26 cellular contexts compared by ENCODE assay signal in the genomic region with DNA sequence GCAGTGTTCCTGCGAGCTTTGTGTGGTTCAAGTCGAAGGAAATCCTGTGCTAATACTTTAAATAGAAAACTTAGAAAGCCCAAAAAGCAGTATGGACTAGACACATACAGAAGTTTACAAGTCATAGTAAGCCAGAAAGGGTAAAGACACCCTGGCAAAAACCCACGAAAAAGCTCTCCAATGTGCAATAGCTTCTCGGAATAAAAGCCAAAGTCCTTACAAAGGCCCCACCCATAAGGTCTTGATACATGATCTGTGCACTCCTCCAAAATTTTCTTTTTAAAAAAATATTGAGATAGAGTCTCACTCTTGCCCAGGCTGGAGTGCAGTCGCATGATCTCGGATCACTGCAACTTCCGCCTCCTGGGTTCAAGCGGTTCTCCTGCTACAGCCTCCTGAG. TPM values are rescaled to one million over a fixed set of nuclear protein-coding genes. Genes with fewer than 3 reads are reported as not detected.
DNase-seq lines count a peak whose midpoint lies in the region; ATAC-seq, FAIRE-seq and TF ChIP-seq lines count a peak whose summit lies in the region.
"Had no signal": no experiment of that assay in that cellular context is flagged by ENCODE, and none has a peak within 500 bp of the region (broad histone marks: within the 10 kb centered on the region; RNA-seq: fewer than 3 reads in every experiment).

No MANE protein-coding gene starts in this region.

- TF ChIP-seq CTCF in C4-2B (conservative IDR thresholded peaks at IDR 0.05) (no peak), RWPE1 (conservative IDR thresholded peaks at IDR 0.05; ENCODE audit: low read depth) (no peak), transverse colon (IDR thresholded peaks at IDR 0.05) (no peak), brain microvascular endothelial cell (IDR thresholded peaks at IDR 0.05; ENCODE audit: low read depth, low read length, missing control alignments) (no peak), D721Med (IDR thresholded peaks at IDR 0.05; ENCODE audit: insufficient read depth, missing control alignments) (no peak)

- H3K4me1 Mint-ChIP-seq in stimulated activated effector memory CD8-positive, alpha-beta T cell treated with anti-CD3 and anti-CD28 coated beads, Interleukin-12 subunit alpha, Interleukin-12 subunit beta, amount 100 ng/mL, for 72 hours: peaks cover 9% of the 10 kb centered on the region

- H3K36me3 ChIP-seq in transverse colon: no peaks in the 10 kb centered on the region
- H3K36me3 ChIP-seq in brain microvascular endothelial cell (replicated peaks): peaks cover 18% of the 10 kb centered on the region

- no peak overlapping the region for H3K4me3 ChIP-seq in transverse colon
- no peak overlapping the region for H3K4me3 ChIP-seq in brain microvascular endothelial cell (ENCODE audit: low read depth, low read length)
- H3K4me3 ChIP-seq: GM23248, K562, SK-N-MC had no signal

- H3K27ac ChIP-seq in C4-2B (peak overlapping the region; percentile 86), RWPE1 (peak overlapping the region; percentile 7; the same call in 1 of the 2 replicates), transverse colon (peak overlapping the region in 2 of 4 donors; percentile 11 to 38), brain microvascular endothelial cell (no peak overlapping the region)
- H3K27ac ChIP-seq: GM23248, SK-N-MC had no signal

- H3K27me3 ChIP-seq in transverse colon (no peaks in the 10 kb centered on the region), brain microvascular endothelial cell (replicated peaks) (no peaks in the 10 kb centered on the region)

- POLR2A ChIA-PET in RWPE1 (lab: Yijun Ruan, JAX; ENCODE audit: low non-redundant PET): interaction anchor here (0.6 kb wide), 1 partner anchor 119 kb away, joined by 3 read pairs; no protein-coding TSS in a partner anchor

- H3K9me3 Mint-ChIP-seq in stimulated activated effector memory CD8-positive, alpha-beta T cell treated with anti-CD3 and anti-CD28 coated beads, Interleukin-12 subunit alpha, Interleukin-12 subunit beta, amount 100 ng/mL, for 72 hours: no peaks in the 10 kb centered on the region
- H3K9me3 Mint-ChIP-seq: CD8-positive, alpha-beta T cell had no signal

- H3K4me3 Mint-ChIP-seq in stimulated activated effector memory CD8-positive, alpha-beta T cell treated with anti-CD3 and anti-CD28 coated beads, Interleukin-12 subunit alpha, Interleukin-12 subunit beta, amount 100 ng/mL, for 72 hours: no peak overlapping the region
- H3K4me3 Mint-ChIP-seq: CD8-positive, alpha-beta T cell had no signal

- peaks cover 24 to 69% (median 45%) of the 10 kb centered on the region in 4 donors for H3K4me1 ChIP-seq in transverse colon

- 40 to 70% methylated on average over 3 to 8 of the region's 8 CpGs for WGBS in transverse colon (ENCODE audit: low coverage in 1 of 2), 2 donors

- no peak for FAIRE-seq in D721Med (lab: Jason Lieb, UNC)
- FAIRE-seq: GM12891, GM18507, K562 had no signal

- peaks cover 26% of the 10 kb centered on the region for H3K36me3 Mint-ChIP-seq in stimulated activated effector memory CD8-positive, alpha-beta T cell treated with anti-CD3 and anti-CD28 coated beads, Interleukin-12 subunit alpha, Interleukin-12 subunit beta, amount 100 ng/mL, for 72 hours

- CTCF ChIA-PET in RWPE1 (lab: Yijun Ruan, JAX): interaction anchor here (0.7 to 1.0 kb wide), 3 partner anchors 9 to 196 kb away, joined by 3 to 7 read pairs (median 3); partner anchors contain the start of gene ATP6V0D1

- no peak for DNase-seq in RWPE1 (ENCODE audit: low spot score)
- DNase-seq in left lobe of liver (ENCODE audit: low spot score): no peak
- no peak for DNase-seq in stimulated activated effector memory CD8-positive, alpha-beta T cell treated with anti-CD3 and anti-CD28 coated beads, Interleukin-12 subunit alpha, Interleukin-12 subunit beta, amount 100 ng/mL, for 72 hours (ENCODE audit: low spot score in 2 of 2)
- DNase-seq in transverse colon: no peak
- DNase-seq in NCI-H1105 (lab: John Stamatoyannopoulos, UW): no peak
- no peak for DNase-seq in brain microvascular endothelial cell
- no peak for DNase-seq in D721Med (ENCODE audit: insufficient read length, low spot score)
- DNase-seq: ACHN; AML-193; CD8-positive, alpha-beta T cell; GF-D8; GM23248; MV-4-11; NCI-H1436 treated with DMSO at 0.1 percent for 48 hours; NCI-H2029 treated with DMSO at 0.1 percent for 48 hours; NCI-H2171 treated with DMSO at 0.1 percent for 48 hours; NCI-H446 treated with DMSO at 0.1 percent for 48 hours had no signal

- H3K9me3 ChIP-seq in transverse colon: no peaks in the 10 kb centered on the region

- in situ Hi-C loops in transverse colon (cut with MboI; ENCODE audit: low pct_ligation_motif_present in 1 of 4, low pct_unique_long_range_greater_than_20kb in 1 of 4, low sequenced_read_pairs in 3 of 4): loop anchor here in 1 of 4 donors (10.0 kb wide), 1 partner anchor 138 kb away; no protein-coding TSS in a partner anchor
- in situ Hi-C loops in brain microvascular endothelial cell (cut with HindIII; ENCODE audit: low pct_ligation_motif_present, low sequenced_read_pairs): no loop called here

- intact Hi-C loops in transverse colon (cut with DNase I; ENCODE audit: low total_unique reads): no loop called here

- TF ChIP-seq EP300 in transverse colon (IDR thresholded peaks at IDR 0.05; ENCODE audit: low read depth): no peak

- ATAC-seq in left lobe of liver: peak; percentile 3
- ATAC-seq in stimulated activated effector memory CD8-positive, alpha-beta T cell treated with anti-CD3 and anti-CD28 coated beads, Interleukin-12 subunit alpha, Interleukin-12 subunit beta, amount 100 ng/mL, for 72 hours: no peak
- ATAC-seq: CD8-positive, alpha-beta T cell; HCT116; K562; Panc1; Right ventricle myocardium inferior had no signal

- H3K27ac Mint-ChIP-seq in stimulated activated effector memory CD8-positive, alpha-beta T cell treated with anti-CD3 and anti-CD28 coated beads, Interleukin-12 subunit alpha, Interleukin-12 subunit beta, amount 100 ng/mL, for 72 hours: peak overlapping the region; percentile 46
- H3K27ac Mint-ChIP-seq: CD8-positive, alpha-beta T cell had no signal

- TF ChIP-seq POLR2A in transverse colon (IDR thresholded peaks at IDR 0.05): no peak

RNA-seq across cellular contexts. Expression of gene C16orf86, which starts 10.3 kb away (rescaled TPM):
- 5.5 TPM for total RNA-seq in left lobe of liver
- total RNA-seq in transverse colon: 1 to 10 TPM in 3 of 4 donors, under 1 TPM in 1; 0.60 to 7.1 (median 4.4) TPM
- total RNA-seq: Daoy had no signal

RNA-seq across cellular contexts. Expression of gene ENKD1, which starts 10.4 kb away (rescaled TPM):
- 10.6 TPM for total RNA-seq in left lobe of liver
- total RNA-seq in transverse colon: 10 to 100 TPM; 12.5 to 20.9 (median 15.3) TPM

RNA-seq across cellular contexts. Expression of gene PARD6A, which starts 16.2 kb away (rescaled TPM):
- total RNA-seq in left lobe of liver (3.4 TPM), transverse colon (10 to 100 TPM in 2 of 4 donors, 1 to 10 TPM in 2; 6.3 to 36.7 (median 9.4) TPM)

RNA-seq across cellular contexts. Expression of gene ACD, which starts 16.9 kb away (rescaled TPM):
- 5.0 TPM for total RNA-seq in left lobe of liver
- total RNA-seq in transverse colon: 10 to 100 TPM in 3 of 4 donors, 1 to 10 TPM in 1; 2.0 to 76.3 (median 15.7) TPM

RNA-seq across cellular contexts. Expression of gene CARMIL2, which starts 32.0 kb away (rescaled TPM):
- total RNA-seq in left lobe of liver (1.1 TPM), transverse colon (1 to 10 TPM in 2 of 4 donors, under 1 TPM in 1, not detected in 1; 0.96 to 9.0 (median 7.6) TPM)
- total RNA-seq: GM23248 had no signal
